ENCODE assay signal across 14 cellular contexts in the genomic region with DNA sequence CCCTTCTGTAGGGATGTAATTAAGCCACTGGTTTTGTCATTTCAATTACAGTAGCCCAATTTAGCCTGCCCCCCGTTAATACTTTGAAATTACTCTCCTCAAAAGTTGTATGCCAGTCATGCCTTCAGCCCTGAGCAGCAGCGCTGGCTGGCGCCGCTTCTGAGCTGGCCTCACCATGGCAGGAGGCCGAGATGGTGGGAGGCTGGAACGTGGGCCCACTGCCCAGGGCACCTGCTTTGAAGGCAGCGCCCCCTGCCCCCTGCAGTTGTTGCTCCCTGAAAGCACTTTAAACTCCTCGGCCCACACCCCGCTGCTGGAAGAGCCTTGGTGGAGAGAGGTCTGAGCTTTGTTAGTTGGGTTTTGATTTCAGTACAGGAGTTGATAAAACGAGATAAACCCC. TPM values are rescaled to one million over a fixed set of nuclear protein-coding genes. Genes with fewer than 3 reads are reported as not detected.
DNase-seq lines count a peak whose midpoint lies in the region; ATAC-seq and TF ChIP-seq lines count a peak whose summit lies in the region.
"Had no signal": no experiment of that assay in that cellular context is flagged by ENCODE, and none has a peak within 500 bp of the region (broad histone marks: within the 10 kb centered on the region; RNA-seq: fewer than 3 reads in every experiment).

No MANE protein-coding gene starts in this region.

- no peak overlapping the region for H3K9ac ChIP-seq in colonic mucosa (ENCODE audit: low read depth in 2 of 2, low read length in 2 of 2)

- no peak overlapping the region for H3K27ac ChIP-seq in HEK293 (ENCODE audit: extremely low read depth, low read depth, low read length)
- no peak overlapping the region for H3K27ac ChIP-seq in colonic mucosa
- H3K27ac ChIP-seq in right lobe of liver = peak overlapping the region; percentile 72 to 86 (median 74)
- H3K27ac ChIP-seq in spleen = peak overlapping the region in 5 of 8 donors; percentile 6 to 68 (median 56)
- H3K27ac ChIP-seq: HL-60 had no signal

- POLR2A ChIA-PET in HEK293 (lab: Yijun Ruan, JAX) = no interaction called here

- DNase-seq in colonic mucosa (peak; percentile 14), right lobe of liver (peak in 2 of 3 donors; percentile 51 to 64), spleen (no peak), NCI-H345 (lab: John Stamatoyannopoulos, UW) (no peak)
- DNase-seq: activated CD4-positive, alpha-beta T cell treated with anti-CD3 and anti-CD28 coated beads, Interleukin-2, amount 50 U/mL, for 1 hour; DMS53; mesendoderm; stimulated activated CD4-positive, alpha-beta T cell treated with anti-CD3 and anti-CD28 coated beads, Interleukin-2, amount 100 ng/mL, for 48 hours had no signal

- intact Hi-C loops in colonic mucosa (cut with DNase I) (no loop called here), right lobe of liver (cut with DNase I) (no loop called here), spleen (cut with DNase I; ENCODE audit: low total_unique reads) (no loop called here)

- CTCF ChIA-PET in HEK293 (lab: Yijun Ruan, JAX) = interaction anchor here (0.6 to 1.3 kb wide), 4 partner anchors 9 to 778 kb away, joined by 3 to 6 read pairs (median 4); no protein-coding TSS in a partner anchor

- no peaks in the 10 kb centered on the region for H3K27me3 ChIP-seq in colonic mucosa
- H3K27me3 ChIP-seq in right lobe of liver = no peaks in the 10 kb centered on the region
- H3K27me3 ChIP-seq in spleen (replicated peaks in 1 of 7) = no peaks in the 10 kb centered on the region

- WGBS in right lobe of liver (ENCODE audit: insufficient coverage, low coverage, low lambda C conversion rate, missing lambda C conversion rate) = 69% methylated on average over 6 of the region's 10 CpGs
- 68 to 87% (median 86%) methylated on average over 10 of the region's 10 CpGs for WGBS in spleen, 5 donors

- TF ChIP-seq CTCF in HEK293 (tag by site-specific recombination; IDR thresholded peaks at IDR 0.05) (no peak), colonic mucosa (IDR thresholded peaks at IDR 0.05) (no peak), right lobe of liver (IDR thresholded peaks at IDR 0.05) (peak in 1 of 4 donors; percentile 6), spleen (IDR thresholded peaks at IDR 0.05 in 8 of 11, conservative IDR thresholded peaks at IDR 0.05 in 3 of 11) (no peak)

- ATAC-seq in right lobe of liver (peak; percentile 31 to 55 (median 47)), GM21786 (IDR thresholded peaks at IDR 0.05; ENCODE audit: unreplicated experiment) (no peak), HG03135 (IDR thresholded peaks at IDR 0.05; ENCODE audit: unreplicated experiment) (no peak), GM19395 (IDR thresholded peaks at IDR 0.05; ENCODE audit: unreplicated experiment) (no peak)

- H3K9me3 ChIP-seq in HEK293 (ENCODE audit: control insufficient read depth, insufficient read depth, low read depth, low read length) = no peaks in the 10 kb centered on the region
- H3K9me3 ChIP-seq in colonic mucosa = no peaks in the 10 kb centered on the region
- no peaks in the 10 kb centered on the region for H3K9me3 ChIP-seq in right lobe of liver
- no peaks in the 10 kb centered on the region for H3K9me3 ChIP-seq in spleen
- H3K9me3 ChIP-seq: thoracic aorta had no signal

- no peak overlapping the region for H3K4me3 ChIP-seq in HEK293 (ENCODE audit: low read depth, low read length)
- H3K4me3 ChIP-seq in colonic mucosa = no peak overlapping the region
- peak overlapping the region; percentile 15 to 51 (median 48) for H3K4me3 ChIP-seq in right lobe of liver
- H3K4me3 ChIP-seq in spleen = no peak overlapping the region
- H3K4me3 ChIP-seq: thoracic aorta had no signal

- no peak for TF ChIP-seq POLR2A in right lobe of liver (IDR thresholded peaks at IDR 0.05)
- TF ChIP-seq POLR2A in spleen (IDR thresholded peaks at IDR 0.05) = no peak

- H3K4me1 ChIP-seq in HEK293 (ENCODE audit: control insufficient read depth, insufficient read depth, low read length) = 0 out of 2 replicates have a peak, but pooled peaks cover 6% of the 10 kb centered on the region
- no peaks in the 10 kb centered on the region for H3K4me1 ChIP-seq in colonic mucosa
- H3K4me1 ChIP-seq in right lobe of liver = peaks cover 0 to 35% (median 5%) of the 10 kb centered on the region in 4 donors
- peaks cover 8 to 92% (median 58%) of the 10 kb centered on the region in 6 donors for H3K4me1 ChIP-seq in spleen

- peaks cover 0 to 12% of the 10 kb centered on the region in 2 experiments; a peak in 1 of 3 replicates for H3K36me3 ChIP-seq in HEK293 (ENCODE audit: control insufficient read depth in 2 of 2, insufficient read depth in 1 of 2, low read length in 2 of 2)
- no peaks in the 10 kb centered on the region for H3K36me3 ChIP-seq in colonic mucosa
- H3K36me3 ChIP-seq in right lobe of liver = peaks cover 0 to 5% (median 0%) of the 10 kb centered on the region in 4 donors
- H3K36me3 ChIP-seq in spleen = peaks cover 0 to 6% (median 5%) of the 10 kb centered on the region in 6 donors
- H3K36me3 ChIP-seq: thoracic aorta had no signal

TF ChIP-seq in HEK293, 187 proteins besides CTCF, POLR2A, EP300 and RAD21:
- TF ChIP-seq ZBTB8A (tag by site-specific recombination; IDR thresholded peaks at IDR 0.05) (no peak), ZSCAN30 (tag by site-specific recombination; IDR thresholded peaks at IDR 0.05) (no peak), ZNF341 (tag by site-specific recombination; IDR thresholded peaks at IDR 0.05; ENCODE audit: low read depth) (0 out of 2 replicates have a peak, but pooled peaks have one; percentile 17)

RNA-seq across cellular contexts. Expression of a gene that starts 9.2 kb away (rescaled TPM):
- 10 to 100 TPM in 1 of 2 donors, 1 to 10 TPM in 1; 9.8 to 15.8 TPM for total RNA-seq in colonic mucosa
- 10 to 100 TPM in 2 of 6 experiments, 1 to 10 TPM in 4; 7.2 to 16.2 (median 9.1) TPM for total RNA-seq in right lobe of liver
- 10 to 100 TPM; 26.5 to 52.4 (median 40.5) TPM for total RNA-seq in spleen
- 1 to 10 TPM; 2.8 to 8.2 (median 3.3) TPM for polyA plus RNA-seq in spleen

Comparison
In these comparisons a context has a peak if more than half of its experiments do, and no peak if none do; other contexts are left out.
1. H3K27ac ChIP-seq: peak in right lobe of liver (3 of 3) and spleen (5 of 8); none in HEK293 (single experiment) and colonic mucosa (single experiment).
2. H3K4me3 ChIP-seq: peak in right lobe of liver (3 of 3); none in HEK293 (single experiment), colonic mucosa (single experiment) and spleen (0 of 8).
3. DNase-seq: peak in colonic mucosa (single experiment) and right lobe of liver (2 of 3); none in spleen (single experiment) and NCI-H345 (single experiment).
4. ATAC-seq: peak in right lobe of liver (4 of 4); none in GM21786 (single experiment), HG03135 (single experiment) and GM19395 (single experiment).